15 cellular contexts compared by ENCODE assay signal in genomic region chr12:132178314-132178713, GRCh38. TPM values are rescaled to one million over a fixed set of nuclear protein-coding genes. Genes with fewer than 3 reads are reported as not detected.
DNase-seq lines count a peak whose midpoint lies in the region; ATAC-seq and TF ChIP-seq lines count a peak whose summit lies in the region.
"Had no signal": no experiment of that assay in that cellular context is flagged by ENCODE, and none has a peak within 500 bp of the region (broad histone marks: within the 10 kb centered on the region; RNA-seq: fewer than 3 reads in every experiment).

No MANE protein-coding gene starts in this region.

- 0 out of 2 replicates have a peak overlapping the region, but pooled peaks have one; percentile 17 for H3K9ac ChIP-seq in DND-41 (ENCODE audit: low read depth, low read length)

- H3K9me3 ChIP-seq in DND-41 (ENCODE audit: insufficient read depth, low read length, severe bottlenecking) = no peaks in the 10 kb centered on the region
- H3K9me3 ChIP-seq in OCI-LY7 (ENCODE audit: low read length) = no peaks in the 10 kb centered on the region
- H3K9me3 ChIP-seq in adrenal gland (replicated peaks in 1 of 3) = no peaks in the 10 kb centered on the region
- H3K9me3 ChIP-seq: gastrocnemius medialis, SJCRH30 had no signal

- H3K27ac Mint-ChIP-seq in activated CD4-positive, alpha-beta T cell treated with anti-CD3 and anti-CD28 coated beads, Interleukin-2, amount 10 ng/mL, durations not matched to agents 24 days and 14 days = no peak overlapping the region
- H3K27ac Mint-ChIP-seq: nephron had no signal

- H3K27me3 Mint-ChIP-seq in activated CD4-positive, alpha-beta T cell treated with anti-CD3 and anti-CD28 coated beads, Interleukin-2, amount 10 ng/mL, durations not matched to agents 24 days and 14 days = peaks cover 2% of the 10 kb centered on the region

- H4K20me1 ChIP-seq in DND-41 (ENCODE audit: insufficient read depth, low read length) (no peaks in the 10 kb centered on the region), OCI-LY7 (ENCODE audit: insufficient read depth, low read length) (no peaks in the 10 kb centered on the region)

- ATAC-seq in DND-41 (ENCODE audit: insufficient read depth, low read depth) = peak; percentile 84
- no peak for ATAC-seq in GM18868 (IDR thresholded peaks at IDR 0.05; ENCODE audit: unreplicated experiment)

- H3K36me3 ChIP-seq in DND-41 (ENCODE audit: insufficient read depth, low read length) = no peaks in the 10 kb centered on the region
- no peaks in the 10 kb centered on the region for H3K36me3 ChIP-seq in OCI-LY7 (ENCODE audit: insufficient read depth, low read length)
- no peaks in the 10 kb centered on the region for H3K36me3 ChIP-seq in adrenal gland (replicated peaks in 1 of 2)
- H3K36me3 ChIP-seq: gastrocnemius medialis, SJCRH30, tibial nerve had no signal

- 14 to 49% (median 29%) methylated on average over 7 to 8 of the region's 8 CpGs for WGBS in adrenal gland, 4 donors

- intact Hi-C loops in activated CD4-positive, alpha-beta T cell treated with anti-CD3 and anti-CD28 coated beads, Interleukin-2, amount 10 ng/mL, durations not matched to agents 24 days and 14 days (cut with micrococcal nuclease) = no loop called here
- intact Hi-C loops in OCI-LY7 (cut with micrococcal nuclease; ENCODE audit: unreplicated experiment) = no loop called here
- intact Hi-C loops in adrenal gland (cut with DNase I) = no loop called here

- H3K27me3 ChIP-seq in DND-41 (ENCODE audit: insufficient read depth, low read length, poor library complexity) (no peaks in the 10 kb centered on the region), adrenal gland (peaks cover 26% of the 10 kb centered on the region)

- BruUV-seq in OCI-LY7 (replicated peaks; lab: Mats Ljungman, UMichigan) = no TSS peak

- POLR2A ChIA-PET in OCI-LY7 (lab: Charles Lee) = no interaction called here

- H3K4me3 Mint-ChIP-seq in activated CD4-positive, alpha-beta T cell treated with anti-CD3 and anti-CD28 coated beads, Interleukin-2, amount 10 ng/mL, durations not matched to agents 24 days and 14 days = peak overlapping the region; percentile 63

- H3K4me1 Mint-ChIP-seq in activated CD4-positive, alpha-beta T cell treated with anti-CD3 and anti-CD28 coated beads, Interleukin-2, amount 10 ng/mL, durations not matched to agents 24 days and 14 days = peaks cover 17% of the 10 kb centered on the region

- H3K79me2 ChIP-seq in DND-41 (ENCODE audit: insufficient read depth, low read length) (no peaks in the 10 kb centered on the region), OCI-LY7 (ENCODE audit: insufficient read depth, low read depth, low read length) (no peaks in the 10 kb centered on the region)

- no peak for TF ChIP-seq POLR2A in adrenal gland (IDR thresholded peaks at IDR 0.05)

- TF ChIP-seq CTCF in DND-41 (IDR thresholded peaks at IDR 0.05; ENCODE audit: borderline replicate concordance, extremely low read depth, low read length, poor library complexity, severe bottlenecking) = no peak
- no peak for TF ChIP-seq CTCF in OCI-LY7 (conservative IDR thresholded peaks at IDR 0.05; ENCODE audit: low read length)
- TF ChIP-seq CTCF in adrenal gland (IDR thresholded peaks at IDR 0.05) = no peak

- H3K9me3 Mint-ChIP-seq in activated CD4-positive, alpha-beta T cell treated with anti-CD3 and anti-CD28 coated beads, Interleukin-2, amount 10 ng/mL, durations not matched to agents 24 days and 14 days = no peaks in the 10 kb centered on the region

- H2AFZ ChIP-seq in DND-41 (ENCODE audit: low read depth, low read length) (no peak overlapping the region), OCI-LY7 (ENCODE audit: low read length) (peak overlapping the region; percentile 55; the same call in 1 of the 2 replicates)

- peaks cover 14% of the 10 kb centered on the region for H3K4me1 ChIP-seq in DND-41 (ENCODE audit: insufficient read depth, low read length)
- H3K4me1 ChIP-seq in OCI-LY7 (ENCODE audit: insufficient read depth, low read length, poor library complexity, severe bottlenecking) = peaks cover 14% of the 10 kb centered on the region
- H3K4me1 ChIP-seq in adrenal gland (replicated peaks in 1 of 2) = no peaks in the 10 kb centered on the region
- H3K4me1 ChIP-seq: SJCRH30, tibial nerve had no signal

- peak overlapping the region; percentile 44 for H3K4me2 ChIP-seq in DND-41 (ENCODE audit: insufficient read depth, low read length)
- peak overlapping the region; percentile 43; the same call in 1 of the 2 replicates for H3K4me2 ChIP-seq in OCI-LY7 (ENCODE audit: low read length)

- H3K36me3 Mint-ChIP-seq in activated CD4-positive, alpha-beta T cell treated with anti-CD3 and anti-CD28 coated beads, Interleukin-2, amount 10 ng/mL, durations not matched to agents 24 days and 14 days (ENCODE audit: low read depth) = no peaks in the 10 kb centered on the region

- CTCF ChIA-PET in OCI-LY7 (lab: Charles Lee; ENCODE audit: unreplicated experiment) = no interaction called here

- no peak for DNase-seq in activated CD4-positive, alpha-beta T cell treated with anti-CD3 and anti-CD28 coated beads, Interleukin-2, amount 10 ng/mL, durations not matched to agents 24 days and 14 days
- no peak for DNase-seq in activated CD4-positive, alpha-beta T cell treated with anti-CD3 and anti-CD28 coated beads for 1 hour
- DNase-seq in DND-41 (peak; percentile 74), OCI-LY7 (ENCODE audit: low spot score) (peak; percentile 47), left kidney (ENCODE audit: low read depth, low spot score) (peak; percentile 74), kidney tubule cell (ENCODE audit: low spot score) (no peak), adrenal gland (no peak)
- DNase-seq: ACHN; gastrocnemius medialis; SJCRH30; stimulated activated CD4-positive, alpha-beta T cell treated with anti-CD3 and anti-CD28 coated beads, Interleukin-1b, Interleukin-23, amount 100 ng/mL, for 48 hours; stimulated activated CD8-positive, alpha-beta memory T cell treated with anti-CD3 and anti-CD28 coated beads, Interleukin-4, amount 100 ng/mL, for 48 hours had no signal

- H3K4me3 ChIP-seq in DND-41 (ENCODE audit: low read depth in 1 of 2, low read length in 2 of 2) = no peak overlapping the region
- no peak overlapping the region for H3K4me3 ChIP-seq in OCI-LY7 (ENCODE audit: low read depth, low read length, poor library complexity, severe bottlenecking)
- no peak overlapping the region for H3K4me3 ChIP-seq in adrenal gland
- H3K4me3 ChIP-seq: SJCRH30, tibial nerve had no signal

- H3K27ac ChIP-seq in DND-41 (ENCODE audit: low read length) = peak overlapping the region; percentile 47; the same call in 1 of the 2 replicates
- H3K27ac ChIP-seq in OCI-LY7 (ENCODE audit: low read depth, low read length, poor library complexity, severe bottlenecking) = no peak overlapping the region
- no peak overlapping the region for H3K27ac ChIP-seq in adrenal gland
- H3K27ac ChIP-seq: SJCRH30, tibial nerve had no signal

- H3K9me2 ChIP-seq in OCI-LY7 (ENCODE audit: insufficient read depth, low read length) = no peaks in the 10 kb centered on the region

RNA-seq across cellular contexts. Expression of gene NOC4L, which starts 34.1 kb away (rescaled TPM):
- 49.6 and 53.3 TPM in 2 replicates for total RNA-seq in activated CD4-positive, alpha-beta T cell treated with anti-CD3 and anti-CD28 coated beads, Interleukin-2, amount 10 ng/mL, durations not matched to agents 24 days and 14 days
- total RNA-seq in OCI-LY7 (2014; rRNA removed; shearing (Covaris generic)) = 25.0 and 31.0 TPM in 2 replicates
- total RNA-seq in OCI-LY7 (2022) (43.7 and 47.6 TPM in 2 replicates), adrenal gland (10 to 100 TPM in 7 of 8 donors, 1 to 10 TPM in 1; 9.2 to 30.9 (median 17.5) TPM)
- 10 to 100 TPM in 2 of 3 donors, 1 to 10 TPM in 1; 4.7 to 51.5 (median 47.7) TPM for polyA plus RNA-seq in adrenal gland

RNA-seq across cellular contexts. Expression of gene DDX51, which starts 34.2 kb away (rescaled TPM):
- total RNA-seq in activated CD4-positive, alpha-beta T cell treated with anti-CD3 and anti-CD28 coated beads, Interleukin-2, amount 10 ng/mL, durations not matched to agents 24 days and 14 days = 51.7 and 55.5 TPM in 2 replicates
- 46.2 and 47.1 TPM in 2 replicates for total RNA-seq in OCI-LY7 (2014; rRNA removed; shearing (Covaris generic))
- total RNA-seq in OCI-LY7 (2022) = 63.1 and 63.5 TPM in 2 replicates
- 10 to 100 TPM; 10.2 to 22.5 (median 14.3) TPM for total RNA-seq in adrenal gland
- polyA plus RNA-seq in adrenal gland = 10 to 100 TPM in 2 of 3 donors, 1 to 10 TPM in 1; 7.5 to 64.4 (median 29.9) TPM

Comparison
In these comparisons a context has a peak if more than half of its experiments do, and no peak if none do; other contexts are left out.
1. DNase-seq: peak in DND-41 (single experiment), OCI-LY7 (single experiment) and left kidney (single experiment); none in activated CD4-positive, alpha-beta T cell treated with anti-CD3 and anti-CD28 coated beads, Interleukin-2, amount 10 ng/mL, durations not matched to agents 24 days and 14 days (single experiment), activated CD4-positive, alpha-beta T cell treated with anti-CD3 and anti-CD28 coated beads for 1 hour (single experiment), kidney tubule cell (single experiment) and adrenal gland (0 of 7).